ENCODE assay signal across 8 cellular contexts in genomic region chr7:102279537-102280400, GRCh38. TPM values are rescaled to one million over a fixed set of nuclear protein-coding genes. Genes with fewer than 3 reads are reported as not detected.
DNase-seq lines count a peak whose midpoint lies in the region; ATAC-seq lines count a peak whose summit lies in the region.

No MANE protein-coding gene starts in this region.

- no peaks in the 10 kb centered on the region for H3K9me3 ChIP-seq in GM23248 (ENCODE audit: low read depth)

- H3K9me2 ChIP-seq in GM23248 (ENCODE audit: insufficient read depth): no peaks in the 10 kb centered on the region

- H4K20me1 ChIP-seq in GM23248 (ENCODE audit: insufficient read depth): no peaks in the 10 kb centered on the region

- H3K4me1 ChIP-seq in GM23248 (ENCODE audit: insufficient read depth): no peaks in the 10 kb centered on the region

- H3K9ac ChIP-seq in GM23248: no peak overlapping the region

- WGBS in GM23248 (ENCODE audit: low coverage in 1 of 2, low lambda C conversion rate in 2 of 2, missing lambda C conversion rate in 2 of 2), 2 experiments: 32 to 34% methylated on average over 21 to 23 of the region's 23 CpGs

- peak; percentile 77 for ATAC-seq in left lobe of liver

- no peaks in the 10 kb centered on the region for H3K36me3 ChIP-seq in GM23248 (ENCODE audit: low read depth)

- DNase-seq in EH (ENCODE audit: low read depth) (peak; percentile 68), GM23248 (peak; percentile 57), NCI-H1105 (lab: John Stamatoyannopoulos, UW) (peak; percentile 54), UCSD-AML1 (lab: John Stamatoyannopoulos, UW; ENCODE audit: unreplicated experiment) (peak; percentile 17), caudate nucleus (lab: John Stamatoyannopoulos, UW) (peak in 37 of 61 donors; percentile 1 to 55 (median 22)), left lobe of liver (ENCODE audit: low spot score) (no peak), NCI-H2029 treated with DMSO at 0.1 percent for 48 hours (lab: John Stamatoyannopoulos, UW) (no peak)
- peak; percentile 73 for DNase-seq in stimulated activated CD8-positive, alpha-beta memory T cell treated with anti-CD3 and anti-CD28 coated beads, Interleukin-4, amount 100 ng/mL, for 48 hours

- no peaks in the 10 kb centered on the region for H3K27me3 ChIP-seq in GM23248 (replicated peaks; ENCODE audit: insufficient read depth)

- H3K79me2 ChIP-seq in GM23248 (ENCODE audit: insufficient read depth): no peaks in the 10 kb centered on the region

- H3K27ac ChIP-seq in GM23248 (no peak overlapping the region), caudate nucleus (ENCODE audit: low read depth, low read length) (no peak overlapping the region)

- no peaks in the 10 kb centered on the region for H3F3A ChIP-seq in GM23248 (ENCODE audit: insufficient read depth)

- no peak overlapping the region for H3K4me3 ChIP-seq in GM23248

- H3K4me2 ChIP-seq in GM23248 (ENCODE audit: unreplicated experiment): no peak overlapping the region

- in situ Hi-C loops in GM23248 (cut with MboI): loop anchor here (10.0 kb wide), 1 partner anchor 115 kb away; the partner anchor contains the start of gene PRKRIP1

- H2AFZ ChIP-seq in GM23248: no peak overlapping the region

RNA-seq across cellular contexts. Expression of gene SH2B2, which starts 6.9 kb away (rescaled TPM):
- 0.86 and 7.1 TPM in 2 replicates for total RNA-seq in GM23248 (2014; rRNA removed; shearing (Covaris generic))
- 0.80 and 1.1 TPM in 2 replicates for polyA plus RNA-seq in GM23248 (2016; fragmentation: Nextera tagmentation; extraction: Ambion mirVana)
- total RNA-seq in left lobe of liver: 3.0 TPM

Comparison
In these comparisons a context has a peak if more than half of its experiments do, and no peak if none do; other contexts are left out.
1. DNase-seq: peak in EH (single experiment), GM23248 (single experiment), NCI-H1105 (single experiment), UCSD-AML1 (single experiment), caudate nucleus (37 of 61) and stimulated activated CD8-positive, alpha-beta memory T cell treated with anti-CD3 and anti-CD28 coated beads, Interleukin-4, amount 100 ng/mL, for 48 hours (single experiment); none in left lobe of liver (single experiment) and NCI-H2029 treated with DMSO at 0.1 percent for 48 hours (single experiment).